In genomic region chr1:75131593-75132420, GRCh38 we compare ENCODE assay signal across 28 cellular contexts. TPM values are rescaled to one million over a fixed set of nuclear protein-coding genes. Genes with fewer than 3 reads are reported as not detected.
A peak's percentile ranks its signal among the peaks of the same experiment; 100 is the strongest.
DNase-seq lines count a peak whose midpoint lies in the region; ATAC-seq and TF ChIP-seq lines count a peak whose summit lies in the region.
"Had no signal": no experiment of that assay in that cellular context is flagged by ENCODE, and none has a peak within 500 bp of the region (broad histone marks: within the 10 kb centered on the region; RNA-seq: fewer than 3 reads in every experiment).

No MANE protein-coding gene starts in this region.

- H3K27me3 ChIP-seq in ACC112 (ENCODE audit: insufficient read depth, low read length) (no peaks in the 10 kb centered on the region), GM23338 (ENCODE audit: insufficient read depth) (peaks cover 98% of the 10 kb centered on the region)

- H3K36me3 ChIP-seq in ACC112 (ENCODE audit: insufficient read depth, low read length) (no peaks in the 10 kb centered on the region), GM23338 (ENCODE audit: insufficient read depth) (no peaks in the 10 kb centered on the region)
- H3K36me3 ChIP-seq: ascending aorta had no signal

- peak overlapping the region; percentile 81 for H3K4me2 ChIP-seq in GM23338

- H3K9me3 Mint-ChIP-seq in GM23338: peaks cover 2% of the 10 kb centered on the region; the same call in 1 of the 3 replicates
- peaks cover 0 to 9% (median 5%) of the 10 kb centered on the region in 5 experiments for H3K9me3 Mint-ChIP-seq in brain

- peak; percentile 47 for DNase-seq in GM23338 (ENCODE audit: low spot score)
- peak; percentile 50 for DNase-seq in islet precursor cell
- no peak for DNase-seq in NCI-H1105 (lab: John Stamatoyannopoulos, UW)
- DNase-seq in Right ventricle myocardium inferior (ENCODE audit: missing footprints): no peak
- no peak for DNase-seq in NCI-H345 (lab: John Stamatoyannopoulos, UW)
- DNase-seq: activated naive CD4-positive, alpha-beta T cell treated with anti-CD3 and anti-CD28 coated beads, Interleukin-2, amount 10 ng/mL, durations not matched to agents 7 days and 5 days; activated T-cell treated with anti-CD3 and anti-CD28 coated beads, Interleukin-2, amount 50 U/mL, for 72 hours; CD4-positive, CD25-positive, alpha-beta regulatory T cell; cerebellar nuclear complex; foreskin keratinocyte; GF-D8; NCI-H1092 treated with DMSO at 0.1 percent for 48 hours; NCI-H2029; NCI-H510A; occipital lobe; stimulated activated CD4-positive, alpha-beta T cell treated with anti-CD3 and anti-CD28 coated beads, Interleukin-2, amount 100 ng/mL, for 48 hours; stimulated activated naive CD4-positive, alpha-beta T cell; T-helper 9 cell; testis had no signal

- H3K4me3 ChIP-seq in ACC112 (ENCODE audit: low read depth, low read length) (peak overlapping the region; percentile 81), GM23338 (peak overlapping the region; percentile 75)
- H3K4me3 ChIP-seq: ascending aorta, SK-N-MC, testis had no signal

- TF ChIP-seq CTCF in GM23338 (conservative IDR thresholded peaks at IDR 0.05; ENCODE audit: low read depth in 2 of 2): no peak
- no peak for TF ChIP-seq CTCF in brain (conservative IDR thresholded peaks at IDR 0.05)

- H3K79me2 ChIP-seq in ACC112 (ENCODE audit: control insufficient read depth, insufficient read depth, low read length, unreplicated experiment) (peaks cover 21% of the 10 kb centered on the region), GM23338 (replicated peaks; ENCODE audit: insufficient read depth) (no peaks in the 10 kb centered on the region)

- H3K4me3 Mint-ChIP-seq in GM23338: peak overlapping the region; percentile 83
- H3K4me3 Mint-ChIP-seq in brain: peak overlapping the region; percentile 5 to 86 (median 70)
- H3K4me3 Mint-ChIP-seq: activated naive CD4-positive, alpha-beta T cell treated with anti-CD3 and anti-CD28 coated beads, Interleukin-2, amount 10 ng/mL, durations not matched to agents 7 days and 5 days; activated T-cell treated with anti-CD3 and anti-CD28 coated beads, Interleukin-2, amount 50 U/mL, for 72 hours had no signal

- H3K4me1 Mint-ChIP-seq in GM23338 (peaks cover 71% of the 10 kb centered on the region), brain (peaks cover 68% of the 10 kb centered on the region)

- intact Hi-C loops in Right ventricle myocardium inferior (cut with DNase I): no loop called here

- ATAC-seq in GM23338 (peak; percentile 3), HG03442 (IDR thresholded peaks at IDR 0.05; ENCODE audit: unreplicated experiment) (no peak), Right ventricle myocardium inferior (no peak)
- ATAC-seq: activated T-cell treated with anti-CD3 and anti-CD28 coated beads, Interleukin-2, amount 50 U/mL, for 72 hours; foreskin keratinocyte had no signal

- no peaks in the 10 kb centered on the region for H3K36me3 Mint-ChIP-seq in GM23338 (ENCODE audit: low read depth)
- no peaks in the 10 kb centered on the region for H3K36me3 Mint-ChIP-seq in brain
- H3K36me3 Mint-ChIP-seq: CD4-positive, CD25-positive, alpha-beta regulatory T cell had no signal

- H3K27ac Mint-ChIP-seq in GM23338: no peak overlapping the region
- peak overlapping the region in 1 of 5 experiments; percentile 26 for H3K27ac Mint-ChIP-seq in brain
- H3K27ac Mint-ChIP-seq: activated naive CD4-positive, alpha-beta T cell treated with anti-CD3 and anti-CD28 coated beads, Interleukin-2, amount 10 ng/mL, durations not matched to agents 7 days and 5 days; CD4-positive, CD25-positive, alpha-beta regulatory T cell had no signal

- H2AFZ ChIP-seq in ACC112 (ENCODE audit: low read length, unreplicated experiment): peak overlapping the region; percentile 84
- no peak overlapping the region; the same call in 1 of the 2 replicates for H2AFZ ChIP-seq in GM23338

- no peaks in the 10 kb centered on the region for H4K20me1 ChIP-seq in GM23338 (replicated peaks; ENCODE audit: insufficient read depth)

- H3K4me1 ChIP-seq in ACC112 (ENCODE audit: control insufficient read depth, insufficient read depth, low read length, unreplicated experiment): no peaks in the 10 kb centered on the region
- H3K4me1 ChIP-seq in GM23338 (ENCODE audit: insufficient read depth): peaks cover 67% of the 10 kb centered on the region
- H3K4me1 ChIP-seq: foreskin keratinocyte, testis had no signal

- H3K27ac ChIP-seq in ACC112 (ENCODE audit: low read depth, low read length) (no peak overlapping the region), GM23338 (ENCODE audit: low read depth) (no peak overlapping the region)
- H3K27ac ChIP-seq: ascending aorta, foreskin keratinocyte, SK-N-MC, testis had no signal

- H3K27me3 Mint-ChIP-seq in GM23338 (ENCODE audit: insufficient read depth, low read depth, poor library complexity): peaks cover 98% of the 10 kb centered on the region
- peaks cover 100% of the 10 kb centered on the region for H3K27me3 Mint-ChIP-seq in brain

- no peaks in the 10 kb centered on the region; the same call in 1 of the 2 replicates for H3K9me2 ChIP-seq in GM23338 (ENCODE audit: insufficient read depth)

- H3F3A ChIP-seq in GM23338 (replicated peaks; ENCODE audit: low read depth): peaks cover 24% of the 10 kb centered on the region

TF ChIP-seq in GM23338, 12 proteins besides CTCF, POLR2A, EP300 and RAD21 (continues in another document):
- no peak for TF ChIP-seq REST (IDR thresholded peaks at IDR 0.05; ENCODE audit: unreplicated experiment)
- no peak for TF ChIP-seq POLR2AphosphoS5 (IDR thresholded peaks at IDR 0.05; ENCODE audit: low read depth)
- TF ChIP-seq CREB1 (CRISPR knock-in tag; IDR thresholded peaks at IDR 0.05; ENCODE audit: low read depth): no peak
- no peak for TF ChIP-seq ETS1 (IDR thresholded peaks at IDR 0.05)
- no peak for TF ChIP-seq STAT1 (IDR thresholded peaks at IDR 0.05; ENCODE audit: unreplicated experiment)
- TF ChIP-seq EZH2 (IDR thresholded peaks at IDR 0.05; ENCODE audit: low read depth, unreplicated experiment): peak; percentile 83
- TF ChIP-seq ZNF331 (CRISPR knock-in tag; IDR thresholded peaks at IDR 0.05; ENCODE audit: low read depth): no peak

RNA-seq across cellular contexts. Expression of gene LHX8, which starts 2.4 kb away (rescaled TPM):
- 0.27 and 0.73 TPM in 2 replicates for total RNA-seq in GM23338 (2014; rRNA removed; shearing (Covaris generic))
- polyA plus RNA-seq in GM23338 (2016; fragmentation: Nextera tagmentation; extraction: Ambion mirVana): 0.68 and 0.77 TPM in 2 replicates
- not detected for polyA plus RNA-seq in brain (ENCODE audit: insufficient read depth, low read depth, low replicate concordance)
- not detected for total RNA-seq in Right ventricle myocardium inferior
- total RNA-seq: activated CD8-positive, alpha-beta memory T cell treated with anti-CD3 and anti-CD28 coated beads for 36 hours; activated T-cell treated with anti-CD3 and anti-CD28 coated beads, Interleukin-2, amount 50 U/mL, for 72 hours; ascending aorta; CD4-positive, CD25-positive, alpha-beta regulatory T cell; epithelial cell of proximal tubule; foreskin keratinocyte; kidney epithelial cell; lung microvascular endothelial cell; occipital lobe had no signal
- polyA plus RNA-seq: CD4-positive, CD25-positive, alpha-beta regulatory T cell; foreskin keratinocyte had no signal

Comparison
In these comparisons a context has a peak if more than half of its experiments do, and no peak if none do; other contexts are left out.
1. DNase-seq: peak in GM23338 (single experiment) and islet precursor cell (single experiment); none in NCI-H1105 (single experiment), Right ventricle myocardium inferior (single experiment) and NCI-H345 (single experiment).